In the genomic region with DNA sequence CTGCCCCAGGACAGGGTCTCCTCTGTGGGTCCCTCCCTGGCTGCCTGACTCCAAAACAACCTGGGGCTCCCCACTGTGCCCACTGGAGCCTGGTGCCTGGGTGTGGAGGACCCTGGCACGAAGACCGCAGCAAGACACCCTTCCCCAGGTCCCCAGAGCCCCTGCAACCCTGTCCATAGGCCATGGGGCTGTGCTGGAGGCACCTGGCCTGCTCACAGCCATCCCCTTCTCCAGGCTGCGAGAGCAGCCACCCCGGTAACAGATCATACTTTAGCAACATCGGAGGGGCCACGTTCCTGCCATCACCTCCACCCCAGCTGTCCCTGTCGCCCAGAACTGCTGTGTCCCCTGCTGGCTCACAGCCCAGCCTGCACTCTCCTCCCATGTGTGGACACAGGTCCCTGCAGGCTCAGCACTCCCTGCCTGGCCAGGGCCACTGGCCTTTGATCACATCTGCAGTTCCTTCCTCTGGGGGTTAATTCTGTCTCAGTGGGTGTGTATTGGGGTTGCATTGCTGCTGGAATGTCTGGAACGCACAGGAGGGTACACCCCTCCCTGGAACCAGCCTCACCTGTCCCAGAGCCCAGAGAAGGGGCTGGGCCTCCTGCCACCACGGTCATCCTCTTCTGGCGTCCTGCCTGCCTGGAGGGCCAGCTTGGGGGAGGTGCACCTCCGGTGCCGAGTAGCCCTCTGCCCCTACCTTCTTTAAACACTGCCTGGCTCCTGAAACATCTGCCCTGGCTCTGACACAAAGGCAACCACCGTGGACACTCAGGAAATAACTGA, we compare ENCODE assay signal across 1 cellular context.
TF ChIP-seq lines count a peak whose summit lies in the region.

No MANE protein-coding gene starts in this region.

TF ChIP-seq in HepG2, 621 proteins besides CTCF, POLR2A, EP300 and RAD21 (continued from another document and continues in another):
- TF ChIP-seq, protein P1, sequence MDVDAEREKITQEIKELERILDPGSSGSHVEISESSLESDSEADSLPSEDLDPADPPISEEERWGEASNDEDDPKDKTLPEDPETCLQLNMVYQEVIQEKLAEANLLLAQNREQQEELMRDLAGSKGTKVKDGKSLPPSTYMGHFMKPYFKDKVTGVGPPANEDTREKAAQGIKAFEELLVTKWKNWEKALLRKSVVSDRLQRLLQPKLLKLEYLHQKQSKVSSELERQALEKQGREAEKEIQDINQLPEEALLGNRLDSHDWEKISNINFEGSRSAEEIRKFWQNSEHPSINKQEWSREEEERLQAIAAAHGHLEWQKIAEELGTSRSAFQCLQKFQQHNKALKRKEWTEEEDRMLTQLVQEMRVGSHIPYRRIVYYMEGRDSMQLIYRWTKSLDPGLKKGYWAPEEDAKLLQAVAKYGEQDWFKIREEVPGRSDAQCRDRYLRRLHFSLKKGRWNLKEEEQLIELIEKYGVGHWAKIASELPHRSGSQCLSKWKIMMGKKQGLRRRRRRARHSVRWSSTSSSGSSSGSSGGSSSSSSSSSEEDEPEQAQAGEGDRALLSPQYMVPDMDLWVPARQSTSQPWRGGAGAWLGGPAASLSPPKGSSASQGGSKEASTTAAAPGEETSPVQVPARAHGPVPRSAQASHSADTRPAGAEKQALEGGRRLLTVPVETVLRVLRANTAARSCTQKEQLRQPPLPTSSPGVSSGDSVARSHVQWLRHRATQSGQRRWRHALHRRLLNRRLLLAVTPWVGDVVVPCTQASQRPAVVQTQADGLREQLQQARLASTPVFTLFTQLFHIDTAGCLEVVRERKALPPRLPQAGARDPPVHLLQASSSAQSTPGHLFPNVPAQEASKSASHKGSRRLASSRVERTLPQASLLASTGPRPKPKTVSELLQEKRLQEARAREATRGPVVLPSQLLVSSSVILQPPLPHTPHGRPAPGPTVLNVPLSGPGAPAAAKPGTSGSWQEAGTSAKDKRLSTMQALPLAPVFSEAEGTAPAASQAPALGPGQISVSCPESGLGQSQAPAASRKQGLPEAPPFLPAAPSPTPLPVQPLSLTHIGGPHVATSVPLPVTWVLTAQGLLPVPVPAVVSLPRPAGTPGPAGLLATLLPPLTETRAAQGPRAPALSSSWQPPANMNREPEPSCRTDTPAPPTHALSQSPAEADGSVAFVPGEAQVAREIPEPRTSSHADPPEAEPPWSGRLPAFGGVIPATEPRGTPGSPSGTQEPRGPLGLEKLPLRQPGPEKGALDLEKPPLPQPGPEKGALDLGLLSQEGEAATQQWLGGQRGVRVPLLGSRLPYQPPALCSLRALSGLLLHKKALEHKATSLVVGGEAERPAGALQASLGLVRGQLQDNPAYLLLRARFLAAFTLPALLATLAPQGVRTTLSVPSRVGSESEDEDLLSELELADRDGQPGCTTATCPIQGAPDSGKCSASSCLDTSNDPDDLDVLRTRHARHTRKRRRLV (CRISPR knock-in tag; IDR thresholded peaks at IDR 0.05): no peak
- TF ChIP-seq PHF8 (CRISPR knock-in tag; IDR thresholded peaks at IDR 0.05) (no peak), ZNF766 (CRISPR knock-in tag; IDR thresholded peaks at IDR 0.05; ENCODE audit: borderline replicate concordance) (no peak), TSC22D2 (CRISPR knock-in tag; IDR thresholded peaks at IDR 0.05; ENCODE audit: borderline replicate concordance) (no peak), ZBTB1 (CRISPR knock-in tag; IDR thresholded peaks at IDR 0.05; ENCODE audit: borderline replicate concordance) (no peak), ZSCAN12 (CRISPR knock-in tag; IDR thresholded peaks at IDR 0.05) (no peak), GATAD1 (CRISPR knock-in tag; IDR thresholded peaks at IDR 0.05) (peak; percentile 41; the same call in 1 of the 2 replicates), ZNF225 (CRISPR knock-in tag; IDR thresholded peaks at IDR 0.05) (no peak), JUNB (CRISPR knock-in tag; IDR thresholded peaks at IDR 0.05; ENCODE audit: borderline replicate concordance) (no peak), ZKSCAN5 (CRISPR knock-in tag; IDR thresholded peaks at IDR 0.05) (peak; percentile 58; the same call in 1 of the 2 replicates), ZNF781 (CRISPR knock-in tag; IDR thresholded peaks at IDR 0.05; ENCODE audit: borderline replicate concordance, not compliant biosample characterization) (no peak), TBP (CRISPR knock-in tag; IDR thresholded peaks at IDR 0.05) (no peak), RFXAP (CRISPR knock-in tag; IDR thresholded peaks at IDR 0.05; ENCODE audit: borderline replicate concordance) (no peak; the same call in 1 of the 2 replicates), PLRG1 (conservative IDR thresholded peaks at IDR 0.05) (no peak), TARDBP (CRISPR knock-in tag; IDR thresholded peaks at IDR 0.05) (no peak), EED (CRISPR knock-in tag; IDR thresholded peaks at IDR 0.05) (no peak), RNF2 (conservative IDR thresholded peaks at IDR 0.05; ENCODE audit: low read depth) (no peak; the same call in 1 of the 2 replicates), HNRNPK (IDR thresholded peaks at IDR 0.05; ENCODE audit: low read depth, low read length, poor library complexity, severe bottlenecking) (no peak), SOX13 (IDR thresholded peaks at IDR 0.05) (no peak), SOX13 (CRISPR knock-in tag; conservative IDR thresholded peaks at IDR 0.05 in 1 of 2, IDR thresholded peaks at IDR 0.05 in 1 of 2) (peak in 1 of 2 experiments; percentile 47; a peak in 1 of 4 replicates), ZFP37 (CRISPR knock-in tag; IDR thresholded peaks at IDR 0.05; ENCODE audit: borderline replicate concordance) (no peak), ZNF17 (CRISPR knock-in tag; IDR thresholded peaks at IDR 0.05) (no peak), KDM6A (CRISPR knock-in tag; IDR thresholded peaks at IDR 0.05; ENCODE audit: low read depth) (no peak), ZMYM3 (CRISPR knock-in tag; IDR thresholded peaks at IDR 0.05) (peak; percentile 75; the same call in 1 of the 2 replicates), ZNF33A (CRISPR knock-in tag; IDR thresholded peaks at IDR 0.05; ENCODE audit: borderline replicate concordance) (no peak)
- TF ChIP-seq, protein P2, sequence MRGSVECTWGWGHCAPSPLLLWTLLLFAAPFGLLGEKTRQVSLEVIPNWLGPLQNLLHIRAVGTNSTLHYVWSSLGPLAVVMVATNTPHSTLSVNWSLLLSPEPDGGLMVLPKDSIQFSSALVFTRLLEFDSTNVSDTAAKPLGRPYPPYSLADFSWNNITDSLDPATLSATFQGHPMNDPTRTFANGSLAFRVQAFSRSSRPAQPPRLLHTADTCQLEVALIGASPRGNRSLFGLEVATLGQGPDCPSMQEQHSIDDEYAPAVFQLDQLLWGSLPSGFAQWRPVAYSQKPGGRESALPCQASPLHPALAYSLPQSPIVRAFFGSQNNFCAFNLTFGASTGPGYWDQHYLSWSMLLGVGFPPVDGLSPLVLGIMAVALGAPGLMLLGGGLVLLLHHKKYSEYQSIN (CRISPR knock-in tag; IDR thresholded peaks at IDR 0.05; ENCODE audit: borderline replicate concordance): no peak
- TF ChIP-seq, protein P3, sequence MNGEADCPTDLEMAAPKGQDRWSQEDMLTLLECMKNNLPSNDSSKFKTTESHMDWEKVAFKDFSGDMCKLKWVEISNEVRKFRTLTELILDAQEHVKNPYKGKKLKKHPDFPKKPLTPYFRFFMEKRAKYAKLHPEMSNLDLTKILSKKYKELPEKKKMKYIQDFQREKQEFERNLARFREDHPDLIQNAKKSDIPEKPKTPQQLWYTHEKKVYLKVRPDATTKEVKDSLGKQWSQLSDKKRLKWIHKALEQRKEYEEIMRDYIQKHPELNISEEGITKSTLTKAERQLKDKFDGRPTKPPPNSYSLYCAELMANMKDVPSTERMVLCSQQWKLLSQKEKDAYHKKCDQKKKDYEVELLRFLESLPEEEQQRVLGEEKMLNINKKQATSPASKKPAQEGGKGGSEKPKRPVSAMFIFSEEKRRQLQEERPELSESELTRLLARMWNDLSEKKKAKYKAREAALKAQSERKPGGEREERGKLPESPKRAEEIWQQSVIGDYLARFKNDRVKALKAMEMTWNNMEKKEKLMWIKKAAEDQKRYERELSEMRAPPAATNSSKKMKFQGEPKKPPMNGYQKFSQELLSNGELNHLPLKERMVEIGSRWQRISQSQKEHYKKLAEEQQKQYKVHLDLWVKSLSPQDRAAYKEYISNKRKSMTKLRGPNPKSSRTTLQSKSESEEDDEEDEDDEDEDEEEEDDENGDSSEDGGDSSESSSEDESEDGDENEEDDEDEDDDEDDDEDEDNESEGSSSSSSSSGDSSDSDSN (CRISPR knock-in tag; IDR thresholded peaks at IDR 0.05): peak; percentile 70
- TF ChIP-seq, protein P4, sequence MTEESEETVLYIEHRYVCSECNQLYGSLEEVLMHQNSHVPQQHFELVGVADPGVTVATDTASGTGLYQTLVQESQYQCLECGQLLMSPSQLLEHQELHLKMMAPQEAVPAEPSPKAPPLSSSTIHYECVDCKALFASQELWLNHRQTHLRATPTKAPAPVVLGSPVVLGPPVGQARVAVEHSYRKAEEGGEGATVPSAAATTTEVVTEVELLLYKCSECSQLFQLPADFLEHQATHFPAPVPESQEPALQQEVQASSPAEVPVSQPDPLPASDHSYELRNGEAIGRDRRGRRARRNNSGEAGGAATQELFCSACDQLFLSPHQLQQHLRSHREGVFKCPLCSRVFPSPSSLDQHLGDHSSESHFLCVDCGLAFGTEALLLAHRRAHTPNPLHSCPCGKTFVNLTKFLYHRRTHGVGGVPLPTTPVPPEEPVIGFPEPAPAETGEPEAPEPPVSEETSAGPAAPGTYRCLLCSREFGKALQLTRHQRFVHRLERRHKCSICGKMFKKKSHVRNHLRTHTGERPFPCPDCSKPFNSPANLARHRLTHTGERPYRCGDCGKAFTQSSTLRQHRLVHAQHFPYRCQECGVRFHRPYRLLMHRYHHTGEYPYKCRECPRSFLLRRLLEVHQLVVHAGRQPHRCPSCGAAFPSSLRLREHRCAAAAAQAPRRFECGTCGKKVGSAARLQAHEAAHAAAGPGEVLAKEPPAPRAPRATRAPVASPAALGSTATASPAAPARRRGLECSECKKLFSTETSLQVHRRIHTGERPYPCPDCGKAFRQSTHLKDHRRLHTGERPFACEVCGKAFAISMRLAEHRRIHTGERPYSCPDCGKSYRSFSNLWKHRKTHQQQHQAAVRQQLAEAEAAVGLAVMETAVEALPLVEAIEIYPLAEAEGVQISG (CRISPR knock-in tag; IDR thresholded peaks at IDR 0.05): peak; percentile 53; the same call in 1 of the 2 replicates
- TF ChIP-seq, protein P5, sequence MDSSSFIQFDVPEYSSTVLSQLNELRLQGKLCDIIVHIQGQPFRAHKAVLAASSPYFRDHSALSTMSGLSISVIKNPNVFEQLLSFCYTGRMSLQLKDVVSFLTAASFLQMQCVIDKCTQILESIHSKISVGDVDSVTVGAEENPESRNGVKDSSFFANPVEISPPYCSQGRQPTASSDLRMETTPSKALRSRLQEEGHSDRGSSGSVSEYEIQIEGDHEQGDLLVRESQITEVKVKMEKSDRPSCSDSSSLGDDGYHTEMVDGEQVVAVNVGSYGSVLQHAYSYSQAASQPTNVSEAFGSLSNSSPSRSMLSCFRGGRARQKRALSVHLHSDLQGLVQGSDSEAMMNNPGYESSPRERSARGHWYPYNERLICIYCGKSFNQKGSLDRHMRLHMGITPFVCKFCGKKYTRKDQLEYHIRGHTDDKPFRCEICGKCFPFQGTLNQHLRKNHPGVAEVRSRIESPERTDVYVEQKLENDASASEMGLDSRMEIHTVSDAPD (CRISPR knock-in tag; IDR thresholded peaks at IDR 0.05): no peak
- TF ChIP-seq, protein P6, sequence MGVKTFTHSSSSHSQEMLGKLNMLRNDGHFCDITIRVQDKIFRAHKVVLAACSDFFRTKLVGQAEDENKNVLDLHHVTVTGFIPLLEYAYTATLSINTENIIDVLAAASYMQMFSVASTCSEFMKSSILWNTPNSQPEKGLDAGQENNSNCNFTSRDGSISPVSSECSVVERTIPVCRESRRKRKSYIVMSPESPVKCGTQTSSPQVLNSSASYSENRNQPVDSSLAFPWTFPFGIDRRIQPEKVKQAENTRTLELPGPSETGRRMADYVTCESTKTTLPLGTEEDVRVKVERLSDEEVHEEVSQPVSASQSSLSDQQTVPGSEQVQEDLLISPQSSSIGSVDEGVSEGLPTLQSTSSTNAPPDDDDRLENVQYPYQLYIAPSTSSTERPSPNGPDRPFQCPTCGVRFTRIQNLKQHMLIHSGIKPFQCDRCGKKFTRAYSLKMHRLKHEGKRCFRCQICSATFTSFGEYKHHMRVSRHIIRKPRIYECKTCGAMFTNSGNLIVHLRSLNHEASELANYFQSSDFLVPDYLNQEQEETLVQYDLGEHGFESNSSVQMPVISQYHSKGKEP (CRISPR knock-in tag; IDR thresholded peaks at IDR 0.05): no peak
- TF ChIP-seq, protein P7, sequence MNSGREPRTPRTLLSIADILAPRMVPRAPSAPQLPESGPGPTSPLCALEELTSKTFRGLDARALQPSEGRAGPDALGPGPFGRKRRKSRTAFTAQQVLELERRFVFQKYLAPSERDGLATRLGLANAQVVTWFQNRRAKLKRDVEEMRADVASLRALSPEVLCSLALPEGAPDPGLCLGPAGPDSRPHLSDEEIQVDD (CRISPR knock-in tag; IDR thresholded peaks at IDR 0.05; ENCODE audit: borderline replicate concordance): 0 out of 2 replicates have a peak, but pooled peaks have one; percentile 15
- TF ChIP-seq, protein P8, sequence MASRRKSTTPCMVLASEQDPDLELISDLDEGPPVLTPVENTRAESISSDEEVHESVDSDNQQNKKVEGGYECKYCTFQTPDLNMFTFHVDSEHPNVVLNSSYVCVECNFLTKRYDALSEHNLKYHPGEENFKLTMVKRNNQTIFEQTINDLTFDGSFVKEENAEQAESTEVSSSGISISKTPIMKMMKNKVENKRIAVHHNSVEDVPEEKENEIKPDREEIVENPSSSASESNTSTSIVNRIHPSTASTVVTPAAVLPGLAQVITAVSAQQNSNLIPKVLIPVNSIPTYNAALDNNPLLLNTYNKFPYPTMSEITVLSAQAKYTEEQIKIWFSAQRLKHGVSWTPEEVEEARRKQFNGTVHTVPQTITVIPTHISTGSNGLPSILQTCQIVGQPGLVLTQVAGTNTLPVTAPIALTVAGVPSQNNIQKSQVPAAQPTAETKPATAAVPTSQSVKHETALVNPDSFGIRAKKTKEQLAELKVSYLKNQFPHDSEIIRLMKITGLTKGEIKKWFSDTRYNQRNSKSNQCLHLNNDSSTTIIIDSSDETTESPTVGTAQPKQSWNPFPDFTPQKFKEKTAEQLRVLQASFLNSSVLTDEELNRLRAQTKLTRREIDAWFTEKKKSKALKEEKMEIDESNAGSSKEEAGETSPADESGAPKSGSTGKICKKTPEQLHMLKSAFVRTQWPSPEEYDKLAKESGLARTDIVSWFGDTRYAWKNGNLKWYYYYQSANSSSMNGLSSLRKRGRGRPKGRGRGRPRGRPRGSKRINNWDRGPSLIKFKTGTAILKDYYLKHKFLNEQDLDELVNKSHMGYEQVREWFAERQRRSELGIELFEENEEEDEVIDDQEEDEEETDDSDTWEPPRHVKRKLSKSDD (CRISPR knock-in tag; IDR thresholded peaks at IDR 0.05; ENCODE audit: low read depth): 0 out of 2 replicates have a peak, but pooled peaks have one; percentile 75
